In the genomic region with DNA sequence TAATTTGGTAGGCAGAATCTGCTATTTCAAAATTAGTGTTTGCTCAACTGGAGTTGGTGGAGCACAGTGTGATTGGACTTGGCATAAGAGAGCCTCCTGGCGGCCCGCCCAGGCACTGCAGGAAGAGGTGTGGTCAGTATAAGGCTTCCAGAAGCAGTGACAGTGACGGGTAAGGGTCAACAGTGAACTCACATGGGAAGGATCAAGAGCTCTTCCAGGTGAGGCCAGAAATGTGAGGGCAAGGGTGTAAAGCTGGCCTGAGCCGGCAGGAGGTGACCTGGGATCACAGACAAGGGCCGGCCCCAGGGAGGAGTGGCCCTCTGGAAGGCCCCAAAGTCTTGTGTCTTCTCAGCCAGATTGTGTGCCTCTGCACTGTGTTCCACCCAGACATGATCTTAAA, we compare ENCODE assay signal across 8 cellular contexts.
A peak's percentile ranks its signal among the peaks of the same experiment; 100 is the strongest.
DNase-seq lines count a peak whose midpoint lies in the region; ATAC-seq, FAIRE-seq and TF ChIP-seq lines count a peak whose summit lies in the region.

No MANE protein-coding gene starts in this region.

- 29% methylated on average over 5 of the region's 5 CpGs for WGBS in A549 (ENCODE audit: missing lambda C conversion rate)

- TF ChIP-seq CTCF in A549 (IDR thresholded peaks at IDR 0.05) (peak; percentile 61), progenitor cell of endocrine pancreas (IDR thresholded peaks at IDR 0.05; ENCODE audit: unreplicated experiment) (peak; percentile 62)

- peaks cover 4% of the 10 kb centered on the region; the same call in 1 of the 3 replicates for H3K4me1 ChIP-seq in A549

- H3K27ac ChIP-seq in A549, result no peak overlapping the region

- no peak for FAIRE-seq in A549 (lab: Jason Lieb, UNC)

- no peaks in the 10 kb centered on the region for H3K9me3 Mint-ChIP-seq in activated T-helper 17 cell treated with anti-CD3 and anti-CD28 coated beads, Interleukin-2, amount 50 U/mL, for 72 hours
- no peaks in the 10 kb centered on the region for H3K9me3 Mint-ChIP-seq in progenitor cell of endocrine pancreas (ENCODE audit: low read depth)

- TF ChIP-seq POLR2A in A549 (IDR thresholded peaks at IDR 0.05; ENCODE audit: low read length), result no peak

- TF ChIP-seq RAD21 in A549 (conservative IDR thresholded peaks at IDR 0.05 in 1 of 2, IDR thresholded peaks at IDR 0.05 in 1 of 2), result peak; percentile 52 to 64

- no peak overlapping the region for H3K4me3 Mint-ChIP-seq in activated T-helper 17 cell treated with anti-CD3 and anti-CD28 coated beads, Interleukin-2, amount 50 U/mL, for 72 hours
- no peak overlapping the region for H3K4me3 Mint-ChIP-seq in progenitor cell of endocrine pancreas (ENCODE audit: low read depth)

- H3K4me2 ChIP-seq in A549, result no peak overlapping the region

- H3K27me3 Mint-ChIP-seq in activated T-helper 17 cell treated with anti-CD3 and anti-CD28 coated beads, Interleukin-2, amount 50 U/mL, for 72 hours, result no peaks in the 10 kb centered on the region
- H3K27me3 Mint-ChIP-seq in progenitor cell of endocrine pancreas, result no peaks in the 10 kb centered on the region

- POLR2A ChIA-PET in A549 (lab: Yijun Ruan, JAX), result no interaction called here

- no peak for TF ChIP-seq EP300 in A549 (IDR thresholded peaks at IDR 0.05)

- no peak overlapping the region for H3K4me3 ChIP-seq in A549

- peak; percentile 47 to 70 for DNase-seq in A549 (ENCODE audit: low read depth in 1 of 2, low spot score in 1 of 2)
- DNase-seq in RPMI8226, result peak; percentile 62
- peak; percentile 37 for DNase-seq in globus pallidus (ENCODE audit: low spot score)
- peak; percentile 20 for DNase-seq in progenitor cell of endocrine pancreas (ENCODE audit: low spot score, unreplicated experiment)
- no peak for DNase-seq in NCI-H187 treated with DMSO at 0.1 percent for 48 hours (lab: John Stamatoyannopoulos, UW)

- H3K36me3 Mint-ChIP-seq in activated T-helper 17 cell treated with anti-CD3 and anti-CD28 coated beads, Interleukin-2, amount 50 U/mL, for 72 hours (ENCODE audit: low read depth), result no peaks in the 10 kb centered on the region
- peaks cover 2% of the 10 kb centered on the region for H3K36me3 Mint-ChIP-seq in progenitor cell of endocrine pancreas (ENCODE audit: insufficient read depth)

- no peaks in the 10 kb centered on the region for H3K9me3 ChIP-seq in A549

- ATAC-seq in A549 (peak; percentile 88 to 91), GM18517 (IDR thresholded peaks at IDR 0.05; ENCODE audit: unreplicated experiment) (peak; percentile 84), HG03342 (IDR thresholded peaks at IDR 0.05; ENCODE audit: unreplicated experiment) (peak; percentile 93)
- peak; percentile 86 for ATAC-seq in activated T-helper 17 cell treated with anti-CD3 and anti-CD28 coated beads, Interleukin-2, amount 50 U/mL, for 72 hours (replicated peaks)

- H3K4me1 Mint-ChIP-seq in activated T-helper 17 cell treated with anti-CD3 and anti-CD28 coated beads, Interleukin-2, amount 50 U/mL, for 72 hours, result peaks cover 5% of the 10 kb centered on the region
- H3K4me1 Mint-ChIP-seq in progenitor cell of endocrine pancreas (ENCODE audit: low read depth), result peaks cover 11% of the 10 kb centered on the region

- no peak overlapping the region for H3K27ac Mint-ChIP-seq in activated T-helper 17 cell treated with anti-CD3 and anti-CD28 coated beads, Interleukin-2, amount 50 U/mL, for 72 hours
- peak overlapping the region; percentile 21 for H3K27ac Mint-ChIP-seq in progenitor cell of endocrine pancreas

- CTCF ChIA-PET in A549 (lab: Yijun Ruan, JAX), result interaction anchor here (0.6 to 3.0 kb wide), 12 partner anchors 9 to 1465 kb away, joined by 3 to 16 read pairs (median 4); no protein-coding TSS in a partner anchor

TF ChIP-seq in A549, 52 proteins besides CTCF, POLR2A, EP300 and RAD21:
- peak; percentile 58 for TF ChIP-seq SMC3 (IDR thresholded peaks at IDR 0.05)
- TF ChIP-seq CBX2 (IDR thresholded peaks at IDR 0.05; ENCODE audit: borderline replicate concordance, low read depth), result no peak
